1 cellular context compared by ENCODE assay signal in the genomic region with DNA sequence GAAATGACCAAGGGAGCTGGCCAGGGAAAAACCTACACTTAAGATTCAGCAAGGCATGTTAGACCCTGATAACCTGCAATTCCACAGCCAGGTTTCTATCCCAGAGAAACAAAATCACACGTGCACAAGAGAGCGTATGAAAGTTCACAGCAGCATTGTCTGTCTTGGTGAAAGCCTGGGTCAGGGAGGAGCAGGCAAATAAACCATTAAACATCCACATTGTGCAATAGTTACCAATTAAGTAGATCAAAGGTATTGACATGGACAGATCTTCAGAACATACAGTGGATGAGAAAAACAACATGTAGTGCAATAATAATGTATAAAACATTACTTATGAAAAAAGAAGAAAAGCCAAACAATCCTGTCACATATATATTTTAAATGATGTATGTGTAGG.
TF ChIP-seq lines count a peak whose summit lies in the region.

No MANE protein-coding gene starts in this region.

TF ChIP-seq in HepG2, 621 proteins besides CTCF, POLR2A, EP300 and RAD21 (continued from another document and continues in another):
- TF ChIP-seq ZHX2 (IDR thresholded peaks at IDR 0.05; ENCODE audit: low read depth), result no peak
- TF ChIP-seq ZHX2 (CRISPR knock-in tag; IDR thresholded peaks at IDR 0.05; ENCODE audit: borderline replicate concordance), result no peak
- TF ChIP-seq ZBTB20 (CRISPR knock-in tag; IDR thresholded peaks at IDR 0.05; ENCODE audit: borderline replicate concordance, low read depth), result no peak
- no peak; the same call in 1 of the 2 replicates for TF ChIP-seq HOXA3 (CRISPR knock-in tag; IDR thresholded peaks at IDR 0.05)
- no peak for TF ChIP-seq SP2 (CRISPR knock-in tag; IDR thresholded peaks at IDR 0.05)
- no peak for TF ChIP-seq ZNF563 (CRISPR knock-in tag; IDR thresholded peaks at IDR 0.05)
- TF ChIP-seq, protein P1, sequence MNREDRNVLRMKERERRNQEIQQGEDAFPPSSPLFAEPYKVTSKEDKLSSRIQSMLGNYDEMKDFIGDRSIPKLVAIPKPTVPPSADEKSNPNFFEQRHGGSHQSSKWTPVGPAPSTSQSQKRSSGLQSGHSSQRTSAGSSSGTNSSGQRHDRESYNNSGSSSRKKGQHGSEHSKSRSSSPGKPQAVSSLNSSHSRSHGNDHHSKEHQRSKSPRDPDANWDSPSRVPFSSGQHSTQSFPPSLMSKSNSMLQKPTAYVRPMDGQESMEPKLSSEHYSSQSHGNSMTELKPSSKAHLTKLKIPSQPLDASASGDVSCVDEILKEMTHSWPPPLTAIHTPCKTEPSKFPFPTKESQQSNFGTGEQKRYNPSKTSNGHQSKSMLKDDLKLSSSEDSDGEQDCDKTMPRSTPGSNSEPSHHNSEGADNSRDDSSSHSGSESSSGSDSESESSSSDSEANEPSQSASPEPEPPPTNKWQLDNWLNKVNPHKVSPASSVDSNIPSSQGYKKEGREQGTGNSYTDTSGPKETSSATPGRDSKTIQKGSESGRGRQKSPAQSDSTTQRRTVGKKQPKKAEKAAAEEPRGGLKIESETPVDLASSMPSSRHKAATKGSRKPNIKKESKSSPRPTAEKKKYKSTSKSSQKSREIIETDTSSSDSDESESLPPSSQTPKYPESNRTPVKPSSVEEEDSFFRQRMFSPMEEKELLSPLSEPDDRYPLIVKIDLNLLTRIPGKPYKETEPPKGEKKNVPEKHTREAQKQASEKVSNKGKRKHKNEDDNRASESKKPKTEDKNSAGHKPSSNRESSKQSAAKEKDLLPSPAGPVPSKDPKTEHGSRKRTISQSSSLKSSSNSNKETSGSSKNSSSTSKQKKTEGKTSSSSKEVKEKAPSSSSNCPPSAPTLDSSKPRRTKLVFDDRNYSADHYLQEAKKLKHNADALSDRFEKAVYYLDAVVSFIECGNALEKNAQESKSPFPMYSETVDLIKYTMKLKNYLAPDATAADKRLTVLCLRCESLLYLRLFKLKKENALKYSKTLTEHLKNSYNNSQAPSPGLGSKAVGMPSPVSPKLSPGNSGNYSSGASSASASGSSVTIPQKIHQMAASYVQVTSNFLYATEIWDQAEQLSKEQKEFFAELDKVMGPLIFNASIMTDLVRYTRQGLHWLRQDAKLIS (CRISPR knock-in tag; IDR thresholded peaks at IDR 0.05), result no peak
- TF ChIP-seq DPF2 (CRISPR knock-in tag; IDR thresholded peaks at IDR 0.05; ENCODE audit: borderline replicate concordance, low read depth), result peak; percentile 84
- TF ChIP-seq ZNF143 (CRISPR knock-in tag; IDR thresholded peaks at IDR 0.05), result no peak
- TF ChIP-seq AHR (CRISPR knock-in tag; IDR thresholded peaks at IDR 0.05), result no peak
- TF ChIP-seq SALL1 (CRISPR knock-in tag; IDR thresholded peaks at IDR 0.05), result peak; percentile 56; the same call in 1 of the 2 replicates
- peak; percentile 56; the same call in 1 of the 2 replicates for TF ChIP-seq ETV5 (CRISPR knock-in tag; IDR thresholded peaks at IDR 0.05; ENCODE audit: borderline replicate concordance)
- TF ChIP-seq SOX6 (IDR thresholded peaks at IDR 0.05), result no peak
- peak; percentile 92 for TF ChIP-seq SOX6 (CRISPR knock-in tag; IDR thresholded peaks at IDR 0.05)
- TF ChIP-seq REPIN1 (CRISPR knock-in tag; IDR thresholded peaks at IDR 0.05; ENCODE audit: borderline replicate concordance, low read depth), result no peak
- no peak for TF ChIP-seq NFE2 (CRISPR knock-in tag; IDR thresholded peaks at IDR 0.05)
- no peak for TF ChIP-seq PHF5A (CRISPR knock-in tag; IDR thresholded peaks at IDR 0.05; ENCODE audit: low read depth, unreplicated experiment)
- TF ChIP-seq MYC (CRISPR knock-in tag; IDR thresholded peaks at IDR 0.05; ENCODE audit: borderline replicate concordance), result no peak
- no peak for TF ChIP-seq ARNT2 (CRISPR knock-in tag; IDR thresholded peaks at IDR 0.05; ENCODE audit: low read depth)
- no peak for TF ChIP-seq TFDP1 (CRISPR knock-in tag; IDR thresholded peaks at IDR 0.05; ENCODE audit: borderline replicate concordance)
- no peak for TF ChIP-seq GABPA (IDR thresholded peaks at IDR 0.05; ENCODE audit: low read depth, low read length)
- TF ChIP-seq GABPA (CRISPR knock-in tag; IDR thresholded peaks at IDR 0.05; ENCODE audit: low read depth), result no peak
- TF ChIP-seq ZNF570 (CRISPR knock-in tag; IDR thresholded peaks at IDR 0.05; ENCODE audit: borderline replicate concordance), result no peak
- TF ChIP-seq DNMT3B (CRISPR knock-in tag; conservative IDR thresholded peaks at IDR 0.05), result no peak
- peak; percentile 51; the same call in 1 of the 2 replicates for TF ChIP-seq KAT8 (CRISPR knock-in tag; IDR thresholded peaks at IDR 0.05)
- 0 out of 2 replicates have a peak, but pooled peaks have one; percentile 41 for TF ChIP-seq ZNF792 (CRISPR knock-in tag; IDR thresholded peaks at IDR 0.05)
- TF ChIP-seq PAXIP1 (CRISPR knock-in tag; conservative IDR thresholded peaks at IDR 0.05), result peak; percentile 88
- TF ChIP-seq, protein P2, sequence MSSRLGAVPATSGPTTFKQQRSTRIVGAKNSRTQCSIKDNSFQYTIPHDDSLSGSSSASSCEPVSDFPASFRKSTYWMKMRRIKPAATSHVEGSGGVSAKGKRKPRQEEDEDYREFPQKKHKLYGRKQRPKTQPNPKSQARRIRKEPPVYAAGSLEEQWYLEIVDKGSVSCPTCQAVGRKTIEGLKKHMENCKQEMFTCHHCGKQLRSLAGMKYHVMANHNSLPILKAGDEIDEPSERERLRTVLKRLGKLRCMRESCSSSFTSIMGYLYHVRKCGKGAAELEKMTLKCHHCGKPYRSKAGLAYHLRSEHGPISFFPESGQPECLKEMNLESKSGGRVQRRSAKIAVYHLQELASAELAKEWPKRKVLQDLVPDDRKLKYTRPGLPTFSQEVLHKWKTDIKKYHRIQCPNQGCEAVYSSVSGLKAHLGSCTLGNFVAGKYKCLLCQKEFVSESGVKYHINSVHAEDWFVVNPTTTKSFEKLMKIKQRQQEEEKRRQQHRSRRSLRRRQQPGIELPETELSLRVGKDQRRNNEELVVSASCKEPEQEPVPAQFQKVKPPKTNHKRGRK (CRISPR knock-in tag; IDR thresholded peaks at IDR 0.05), result no peak
- TF ChIP-seq ZNF83 (CRISPR knock-in tag; IDR thresholded peaks at IDR 0.05; ENCODE audit: borderline replicate concordance), result no peak
- TF ChIP-seq, protein P3, sequence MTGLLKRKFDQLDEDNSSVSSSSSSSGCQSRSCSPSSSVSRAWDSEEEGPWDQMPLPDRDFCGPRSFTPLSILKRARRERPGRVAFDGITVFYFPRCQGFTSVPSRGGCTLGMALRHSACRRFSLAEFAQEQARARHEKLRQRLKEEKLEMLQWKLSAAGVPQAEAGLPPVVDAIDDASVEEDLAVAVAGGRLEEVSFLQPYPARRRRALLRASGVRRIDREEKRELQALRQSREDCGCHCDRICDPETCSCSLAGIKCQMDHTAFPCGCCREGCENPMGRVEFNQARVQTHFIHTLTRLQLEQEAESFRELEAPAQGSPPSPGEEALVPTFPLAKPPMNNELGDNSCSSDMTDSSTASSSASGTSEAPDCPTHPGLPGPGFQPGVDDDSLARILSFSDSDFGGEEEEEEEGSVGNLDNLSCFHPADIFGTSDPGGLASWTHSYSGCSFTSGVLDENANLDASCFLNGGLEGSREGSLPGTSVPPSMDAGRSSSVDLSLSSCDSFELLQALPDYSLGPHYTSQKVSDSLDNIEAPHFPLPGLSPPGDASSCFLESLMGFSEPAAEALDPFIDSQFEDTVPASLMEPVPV (CRISPR knock-in tag; IDR thresholded peaks at IDR 0.05), result no peak
- TF ChIP-seq ZNF780A (CRISPR knock-in tag; IDR thresholded peaks at IDR 0.05), result no peak
- peak; percentile 14; the same call in 1 of the 2 replicates for TF ChIP-seq PHF21A (CRISPR knock-in tag; IDR thresholded peaks at IDR 0.05)
- no peak for TF ChIP-seq GABPB1 (CRISPR knock-in tag; IDR thresholded peaks at IDR 0.05)
- TF ChIP-seq CREM (IDR thresholded peaks at IDR 0.05), result peak; percentile 61
- TF ChIP-seq CREM (CRISPR knock-in tag; IDR thresholded peaks at IDR 0.05), result no peak
- TF ChIP-seq, protein P4, sequence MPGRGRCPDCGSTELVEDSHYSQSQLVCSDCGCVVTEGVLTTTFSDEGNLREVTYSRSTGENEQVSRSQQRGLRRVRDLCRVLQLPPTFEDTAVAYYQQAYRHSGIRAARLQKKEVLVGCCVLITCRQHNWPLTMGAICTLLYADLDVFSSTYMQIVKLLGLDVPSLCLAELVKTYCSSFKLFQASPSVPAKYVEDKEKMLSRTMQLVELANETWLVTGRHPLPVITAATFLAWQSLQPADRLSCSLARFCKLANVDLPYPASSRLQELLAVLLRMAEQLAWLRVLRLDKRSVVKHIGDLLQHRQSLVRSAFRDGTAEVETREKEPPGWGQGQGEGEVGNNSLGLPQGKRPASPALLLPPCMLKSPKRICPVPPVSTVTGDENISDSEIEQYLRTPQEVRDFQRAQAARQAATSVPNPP (CRISPR knock-in tag; IDR thresholded peaks at IDR 0.05), result no peak
- TF ChIP-seq, protein P5, sequence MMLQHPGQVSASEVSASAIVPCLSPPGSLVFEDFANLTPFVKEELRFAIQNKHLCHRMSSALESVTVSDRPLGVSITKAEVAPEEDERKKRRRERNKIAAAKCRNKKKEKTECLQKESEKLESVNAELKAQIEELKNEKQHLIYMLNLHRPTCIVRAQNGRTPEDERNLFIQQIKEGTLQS (CRISPR knock-in tag; IDR thresholded peaks at IDR 0.05), result no peak
- TF ChIP-seq, protein P6, sequence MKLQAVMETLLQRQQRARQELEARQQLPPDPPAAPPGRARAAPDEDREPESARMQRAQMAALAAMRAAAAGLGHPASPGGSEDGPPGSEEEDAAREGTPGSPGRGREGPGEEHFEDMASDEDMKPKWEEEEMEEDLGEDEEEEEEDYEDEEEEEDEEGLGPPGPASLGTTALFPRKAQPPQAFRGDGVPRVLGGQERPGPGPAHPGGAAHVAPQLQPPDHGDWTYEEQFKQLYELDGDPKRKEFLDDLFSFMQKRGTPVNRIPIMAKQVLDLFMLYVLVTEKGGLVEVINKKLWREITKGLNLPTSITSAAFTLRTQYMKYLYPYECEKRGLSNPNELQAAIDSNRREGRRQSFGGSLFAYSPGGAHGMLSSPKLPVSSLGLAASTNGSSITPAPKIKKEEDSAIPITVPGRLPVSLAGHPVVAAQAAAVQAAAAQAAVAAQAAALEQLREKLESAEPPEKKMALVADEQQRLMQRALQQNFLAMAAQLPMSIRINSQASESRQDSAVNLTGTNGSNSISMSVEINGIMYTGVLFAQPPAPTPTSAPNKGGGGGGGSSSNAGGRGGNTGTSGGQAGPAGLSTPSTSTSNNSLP (IDR thresholded peaks at IDR 0.05; ENCODE audit: low read depth, low read length), result peak; percentile 52; the same call in 1 of the 2 replicates
- no peak for TF ChIP-seq ZNF138 (CRISPR knock-in tag; IDR thresholded peaks at IDR 0.05; ENCODE audit: low read depth)
